8 cellular contexts compared by ENCODE assay signal in genomic region chr5:87300744-87301143, GRCh38. TPM values are rescaled to one million over a fixed set of nuclear protein-coding genes. Genes with fewer than 3 reads are reported as not detected.
DNase-seq lines count a peak whose midpoint lies in the region; ATAC-seq, FAIRE-seq and TF ChIP-seq lines count a peak whose summit lies in the region.

No MANE protein-coding gene starts in this region.

- H3K27ac ChIP-seq in adrenal gland (no peak overlapping the region), pancreas (no peak overlapping the region), transverse colon (no peak overlapping the region)

- DNase-seq in D721Med (ENCODE audit: insufficient read length, low spot score) (no peak), LoVo (ENCODE audit: low spot score) (peak; percentile 58), adrenal gland (peak; percentile 38 to 74 (median 70)), pancreas (no peak), NCI-H2029 treated with DMSO at 0.1 percent for 48 hours (lab: John Stamatoyannopoulos, UW) (no peak), UCSD-AML1 (lab: John Stamatoyannopoulos, UW; ENCODE audit: unreplicated experiment) (no peak), transverse colon (no peak)

- H3K4me1 ChIP-seq in adrenal gland (replicated peaks in 1 of 2) (peaks cover 0 to 27% of the 10 kb centered on the region in 2 donors), pancreas (peaks cover 0 to 9% (median 5%) of the 10 kb centered on the region in 3 donors), transverse colon (peaks cover 0 to 35% (median 12%) of the 10 kb centered on the region in 4 donors)

- no peak for TF ChIP-seq EP300 in transverse colon (IDR thresholded peaks at IDR 0.05; ENCODE audit: low read depth)

- H3K27me3 ChIP-seq in adrenal gland: no peaks in the 10 kb centered on the region
- no peaks in the 10 kb centered on the region for H3K27me3 ChIP-seq in pancreas
- H3K27me3 ChIP-seq in transverse colon: no peaks in the 10 kb centered on the region

- intact Hi-C loops in adrenal gland (cut with DNase I): no loop called here
- intact Hi-C loops in pancreas (cut with DNase I): no loop called here
- intact Hi-C loops in transverse colon (cut with DNase I; ENCODE audit: low total_unique reads): no loop called here

- FAIRE-seq in D721Med (lab: Jason Lieb, UNC): peak; percentile 25
- no peak for FAIRE-seq in pancreas (lab: Jason Lieb, UNC)

- in situ Hi-C loops in transverse colon (cut with MboI; ENCODE audit: low pct_ligation_motif_present in 1 of 4, low pct_unique_long_range_greater_than_20kb in 1 of 4, low sequenced_read_pairs in 3 of 4): no loop called here

- ATAC-seq in pancreas (peak in 3 of 4 donors; percentile 68 to 80 (median 71)), GM18505 (IDR thresholded peaks at IDR 0.05; ENCODE audit: unreplicated experiment) (no peak)

- H3K9me3 ChIP-seq in adrenal gland (replicated peaks in 1 of 3) (peaks cover 0 to 8% (median 0%) of the 10 kb centered on the region in 3 donors), pancreas (peaks cover 0 to 3% (median 0%) of the 10 kb centered on the region in 4 donors), transverse colon (no peaks in the 10 kb centered on the region)

- no peaks in the 10 kb centered on the region for H3K36me3 ChIP-seq in adrenal gland (replicated peaks in 1 of 2)
- peaks cover 0 to 4% (median 0%) of the 10 kb centered on the region in 3 donors for H3K36me3 ChIP-seq in pancreas
- peaks cover 0 to 7% (median 3%) of the 10 kb centered on the region in 4 donors for H3K36me3 ChIP-seq in transverse colon

- WGBS in adrenal gland, 4 donors: 52 to 65% (median 59%) methylated on average over 2 of the region's 2 CpGs
- WGBS in pancreas, 2 donors: 91 to 92% methylated on average over 2 of the region's 2 CpGs
- 71 to 75% methylated on average over 2 of the region's 2 CpGs for WGBS in transverse colon (ENCODE audit: low coverage in 1 of 2), 2 donors

- TF ChIP-seq CTCF in D721Med (IDR thresholded peaks at IDR 0.05; ENCODE audit: insufficient read depth, missing control alignments): no peak
- TF ChIP-seq CTCF in adrenal gland (IDR thresholded peaks at IDR 0.05): no peak
- no peak for TF ChIP-seq CTCF in pancreas (IDR thresholded peaks at IDR 0.05)
- TF ChIP-seq CTCF in transverse colon (IDR thresholded peaks at IDR 0.05): no peak

- TF ChIP-seq POLR2A in adrenal gland (IDR thresholded peaks at IDR 0.05) (no peak), GM18505 (IDR thresholded peaks at IDR 0.05; ENCODE audit: borderline replicate concordance, extremely low read depth, insufficient read depth, insufficient read length) (no peak), transverse colon (IDR thresholded peaks at IDR 0.05) (no peak)

- no peak overlapping the region for H3K4me3 ChIP-seq in adrenal gland
- H3K4me3 ChIP-seq in pancreas: no peak overlapping the region
- H3K4me3 ChIP-seq in transverse colon: no peak overlapping the region

RNA-seq across cellular contexts. Expression of gene RASA1, which starts 33.1 kb away (rescaled TPM):
- total RNA-seq in adrenal gland (10 to 100 TPM; 18.8 to 32.7 (median 24.4) TPM), pancreas (10 to 100 TPM in 3 of 6 donors, 1 to 10 TPM in 3; 7.4 to 17.7 (median 9.9) TPM), transverse colon (10 to 100 TPM; 22.3 to 33.3 (median 28.2) TPM)
- polyA plus RNA-seq in adrenal gland (10 to 100 TPM in 2 of 3 donors, 1 to 10 TPM in 1; 8.7 to 29.1 (median 10.1) TPM), pancreas (10 to 100 TPM in 1 of 2 donors, 1 to 10 TPM in 1; 5.2 to 11.4 TPM)

Comparison
In these comparisons a context has a peak if more than half of its experiments do, and no peak if none do; other contexts are left out.
1. DNase-seq: peak in LoVo (single experiment) and adrenal gland (7 of 7); none in D721Med (single experiment), pancreas (0 of 6), NCI-H2029 treated with DMSO at 0.1 percent for 48 hours (single experiment), UCSD-AML1 (single experiment) and transverse colon (single experiment).